In the genomic region with DNA sequence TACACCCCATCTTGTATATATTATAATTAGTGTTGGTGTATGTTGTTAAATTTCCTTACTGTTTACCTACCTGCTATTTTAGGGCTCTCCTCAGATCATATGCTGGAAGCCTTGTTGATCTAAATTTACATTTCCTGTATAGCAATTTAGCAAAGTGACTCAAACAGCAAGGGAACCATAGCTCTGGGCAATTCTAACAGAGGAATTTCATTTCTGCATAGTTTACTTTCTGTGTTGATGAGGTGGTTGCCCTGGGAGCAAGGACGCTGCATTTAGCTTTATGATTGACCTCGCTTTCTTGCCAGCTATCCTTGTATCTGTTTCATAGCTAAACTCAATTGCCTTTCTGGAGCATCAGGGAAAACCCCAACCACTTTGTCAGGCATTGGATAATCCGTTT, we compare ENCODE assay signal across 27 cellular contexts.
"Had no signal": no experiment of that assay in that cellular context is flagged by ENCODE, and none has a peak within 500 bp of the region (broad histone marks: within the 10 kb centered on the region; RNA-seq: fewer than 3 reads in every experiment).

No MANE protein-coding gene starts in this region.

- H3K4me1 ChIP-seq: adrenal gland, ascending aorta, esophagus squamous epithelium, left ventricle myocardium inferior, pancreas, psoas muscle, right atrium auricular region, stomach, thyroid gland had no signal

- DNase-seq: activated CD4-positive, alpha-beta T cell treated with anti-CD3 and anti-CD28 coated beads for 4 hours; activated CD4-positive, alpha-beta T cell treated with anti-CD3 and anti-CD28 coated beads, Interleukin-2, amount 50 U/mL, for 48 hours; activated CD8-positive, alpha-beta memory T cell treated with anti-CD3 and anti-CD28 coated beads for 24 hours; activated effector memory CD4-positive, alpha-beta T cell treated with Interleukin-2 at 50 U/mL for 16 hours; activated naive CD4-positive, alpha-beta T cell treated with Interleukin-2 at 50 U/mL for 16 hours; adrenal gland; caudate nucleus; cortex of kidney; esophagus squamous epithelium; kidney glomerular epithelial cell; left ventricle myocardium inferior; naive B cell; nephron progenitor cell; pancreas; psoas muscle; stimulated activated CD4-positive, alpha-beta T cell treated with anti-CD3 and anti-CD28 coated beads, Interleukin-1b, Interleukin-23, amount 100 ng/mL, for 48 hours; stimulated activated naive B cell treated with anti-CD40 and anti-IgM and Interleukin-4, amounts not matched to agents 10 μg/mL and 1 μg/mL and 100 μg/mL, for 72 hours; stomach; T-helper 1 cell; thyroid gland had no signal

- H3K27me3 ChIP-seq: adrenal gland, ascending aorta, esophagus squamous epithelium, neutrophil, pancreas, right atrium auricular region, stomach, thyroid gland had no signal

- H3K4me3 ChIP-seq: adrenal gland, ascending aorta, esophagus squamous epithelium, left ventricle myocardium inferior, lung, pancreas, psoas muscle, right atrium auricular region, smooth muscle cell, stomach, thyroid gland had no signal

- H3K36me3 ChIP-seq: adrenal gland, ascending aorta, esophagus squamous epithelium, left ventricle myocardium inferior, neutrophil, pancreas, right atrium auricular region, stomach, thyroid gland had no signal

- H3K27ac ChIP-seq: adrenal gland, ascending aorta, epithelial cell of prostate, esophagus squamous epithelium, left ventricle myocardium inferior, neutrophil, pancreas, psoas muscle, right atrium auricular region, stomach, thyroid gland, VCaP had no signal

- H3K9me3 ChIP-seq: adrenal gland, ascending aorta, esophagus squamous epithelium, neutrophil, pancreas, psoas muscle, right atrium auricular region, thyroid gland had no signal

- ATAC-seq: pancreas; psoas muscle; stimulated activated naive B cell treated with anti-CD40 and anti-IgM and Interleukin-4, amounts not matched to agents 10 μg/mL and 1 μg/mL and 100 μg/mL, for 72 hours had no signal
